ENCODE assay signal across 8 cellular contexts in the genomic region with DNA sequence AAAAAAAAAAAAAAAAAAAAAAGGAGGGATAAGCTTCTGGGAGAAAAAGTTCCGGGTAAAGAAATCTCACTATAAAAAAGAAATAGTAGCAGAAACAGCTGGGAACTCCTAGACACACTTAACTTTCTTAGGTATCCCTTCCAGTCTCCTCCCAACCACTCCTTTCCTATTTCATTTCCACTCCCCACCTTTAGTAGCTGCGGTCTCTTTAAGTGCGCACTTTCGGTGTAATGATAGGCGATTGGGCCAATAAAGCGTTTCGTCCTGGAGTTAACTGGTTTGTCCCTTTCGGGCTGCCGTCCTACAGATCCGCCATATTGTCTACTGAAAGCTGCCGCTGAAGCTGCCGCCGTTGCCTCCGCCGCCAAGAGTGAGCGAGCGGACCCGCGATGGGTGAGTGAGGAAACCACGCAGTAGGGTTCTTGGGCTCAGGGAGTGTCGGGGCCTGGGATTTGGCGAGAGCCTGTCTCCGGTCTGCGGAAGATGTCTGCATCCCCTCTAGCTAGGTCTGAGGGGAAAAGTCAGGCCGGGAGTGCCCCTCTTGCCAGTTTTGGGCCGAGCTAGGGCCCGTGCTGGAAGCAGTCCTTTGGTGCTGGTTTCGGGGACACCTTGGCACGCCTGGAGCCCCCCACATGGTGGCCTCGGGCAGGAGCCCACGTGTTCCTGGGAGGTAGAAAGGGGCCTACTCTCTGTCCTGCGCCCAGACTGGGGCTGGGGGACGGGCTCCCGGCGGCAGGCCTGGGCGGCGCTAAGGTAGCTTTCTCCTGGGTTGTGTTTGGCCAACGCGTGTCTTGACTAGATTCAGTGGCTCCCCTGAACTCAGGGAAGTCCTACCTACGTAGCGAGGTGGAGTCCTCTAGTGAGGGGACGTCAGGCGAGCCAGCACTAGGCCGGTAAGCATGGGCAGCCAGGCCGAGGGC. TPM values are rescaled to one million over a fixed set of nuclear protein-coding genes. Genes with fewer than 3 reads are reported as not detected.
DNase-seq lines count a peak whose midpoint lies in the region; ATAC-seq and TF ChIP-seq lines count a peak whose summit lies in the region.

A gene (plus strand): TSS at position 315 of the 920 bp plus-strand sequence. CDS start 75 bp downstream, at position 390.

- H3K27me3 ChIP-seq in lung (ENCODE audit: control insufficient read depth, insufficient read depth) = no peaks in the 10 kb centered on the region

- ATAC-seq in GM19372 (IDR thresholded peaks at IDR 0.05; ENCODE audit: low read depth, unreplicated experiment) = peak; percentile 72
- ATAC-seq in lung (ENCODE audit: insufficient read depth, low FRiP score) = peak; percentile 88

- peaks cover 7 to 15% of the 10 kb centered on the region in 2 donors for H3K4me1 ChIP-seq in lung (ENCODE audit: control insufficient read depth in 2 of 2, insufficient read depth in 2 of 2, low read length in 2 of 2)

- H3K27ac ChIP-seq in C4-2B (peak within 1 kb of the TSS; percentile 88), lung (ENCODE audit: low read depth in 1 of 2, low read length in 1 of 2) (peak within 1 kb of the TSS; percentile 89 to 97)

- no peaks in the 10 kb centered on the region for H3K9me3 ChIP-seq in lung (ENCODE audit: control insufficient read depth in 2 of 2, insufficient read depth in 1 of 2, low read length in 1 of 2)

- 0% methylated on average over 45 of the region's 45 CpGs for WGBS in lung, 2 donors

- no peak for TF ChIP-seq CTCF in C4-2B (conservative IDR thresholded peaks at IDR 0.05)
- TF ChIP-seq CTCF in lung (IDR thresholded peaks at IDR 0.05; ENCODE audit: control extremely low read depth, extremely low read depth) = peak; percentile 6

- peak within 1 kb of the TSS; percentile 99 for H3K4me3 ChIP-seq in lung

- H3K36me3 ChIP-seq in lung (ENCODE audit: control insufficient read depth in 2 of 2, insufficient read depth in 2 of 2, low read length in 2 of 2) = no peaks in the 10 kb centered on the region

- peak; percentile 95 for DNase-seq in HT-29 (ENCODE audit: low spot score)
- DNase-seq in NK-92 treated with Interleukin-12 subunit alpha and Interleukin-12 subunit beta, amount 100 ng/mL, for 24 hours (lab: John Stamatoyannopoulos, UW) = peak; percentile 76
- DNase-seq in activated CD8-positive, alpha-beta memory T cell treated with anti-CD3 and anti-CD28 coated beads for 1 hour (ENCODE audit: extremely low read depth in 1 of 2, low read depth in 1 of 2) = peak; percentile 75 to 77
- DNase-seq in effector CD4-positive, alpha-beta T cell = peak; percentile 90
- peak; percentile 87 for DNase-seq in lung (ENCODE audit: low spot score)
- DNase-seq in stimulated activated CD4-positive, alpha-beta T cell treated with anti-CD3 and anti-CD28 coated beads, TNF-alpha, amount 100 ng/mL, for 24 hours (ENCODE audit: low read depth in 3 of 3) = peak; percentile 71 to 84 (median 79)

RNA-seq across cellular contexts. Expression of the gene that starts here (rescaled TPM):
- total RNA-seq in HT-29 (2014; rRNA removed; shearing (Covaris generic)) = 22.9 and 25.4 TPM in 2 replicates
- total RNA-seq in lung = 10 to 100 TPM; 35.1 to 54.0 TPM
- 10 to 100 TPM in 1 of 2 donors, 1 to 10 TPM in 1; 7.9 to 11.3 TPM for polyA plus RNA-seq in lung

Comparison
In these comparisons a context has a peak if more than half of its experiments do, and no peak if none do; other contexts are left out.
1. Peak in every context shown above with its lines: DNase-seq, ATAC-seq, H3K4me3 ChIP-seq and H3K27ac ChIP-seq.